ENCODE assay signal across 2 cellular contexts in genomic region chr6:22010102-22010501, GRCh38.
TF ChIP-seq lines count a peak whose summit lies in the region.

No MANE protein-coding gene starts in this region.

TF ChIP-seq in IMR-90, 13 proteins besides CTCF, POLR2A, EP300 and RAD21:
- no peak for TF ChIP-seq MAZ (IDR thresholded peaks at IDR 0.05; ENCODE audit: borderline replicate concordance, low read depth, low read length)
- TF ChIP-seq CEBPB (IDR thresholded peaks at IDR 0.05; ENCODE audit: low read depth, low read length): no peak
- TF ChIP-seq, protein P1, sequence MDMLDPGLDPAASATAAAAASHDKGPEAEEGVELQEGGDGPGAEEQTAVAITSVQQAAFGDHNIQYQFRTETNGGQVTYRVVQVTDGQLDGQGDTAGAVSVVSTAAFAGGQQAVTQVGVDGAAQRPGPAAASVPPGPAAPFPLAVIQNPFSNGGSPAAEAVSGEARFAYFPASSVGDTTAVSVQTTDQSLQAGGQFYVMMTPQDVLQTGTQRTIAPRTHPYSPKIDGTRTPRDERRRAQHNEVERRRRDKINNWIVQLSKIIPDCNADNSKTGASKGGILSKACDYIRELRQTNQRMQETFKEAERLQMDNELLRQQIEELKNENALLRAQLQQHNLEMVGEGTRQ (IDR thresholded peaks at IDR 0.05; ENCODE audit: low read depth, low read length): no peak
- no peak for TF ChIP-seq MXI1 (IDR thresholded peaks at IDR 0.05; ENCODE audit: borderline replicate concordance, low read depth, low read length)
- no peak for TF ChIP-seq SMC3 (IDR thresholded peaks at IDR 0.05; ENCODE audit: low read depth, low read length)
- no peak for TF ChIP-seq MAFK (IDR thresholded peaks at IDR 0.05; ENCODE audit: low read depth, low read length)
- TF ChIP-seq NFE2L2 (IDR thresholded peaks at IDR 0.05; ENCODE audit: low read depth, low read length): no peak
- no peak for TF ChIP-seq BHLHE40 (IDR thresholded peaks at IDR 0.05; ENCODE audit: low read depth, low read length)

TF ChIP-seq in H1, 55 proteins besides CTCF, POLR2A, EP300 and RAD21:
- no peak for TF ChIP-seq SIRT6 (IDR thresholded peaks at IDR 0.05; ENCODE audit: low read length)
- no peak for TF ChIP-seq FOSL1 (IDR thresholded peaks at IDR 0.05; ENCODE audit: insufficient read depth, low read depth, low read length)
- TF ChIP-seq SIN3A (conservative IDR thresholded peaks at IDR 0.05 in 1 of 2, IDR thresholded peaks at IDR 0.05 in 1 of 2; ENCODE audit: low read depth in 1 of 2, low read length in 2 of 2): no peak
- TF ChIP-seq, protein P2, sequence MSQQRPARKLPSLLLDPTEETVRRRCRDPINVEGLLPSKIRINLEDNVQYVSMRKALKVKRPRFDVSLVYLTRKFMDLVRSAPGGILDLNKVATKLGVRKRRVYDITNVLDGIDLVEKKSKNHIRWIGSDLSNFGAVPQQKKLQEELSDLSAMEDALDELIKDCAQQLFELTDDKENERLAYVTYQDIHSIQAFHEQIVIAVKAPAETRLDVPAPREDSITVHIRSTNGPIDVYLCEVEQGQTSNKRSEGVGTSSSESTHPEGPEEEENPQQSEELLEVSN (IDR thresholded peaks at IDR 0.05): no peak
- TF ChIP-seq ATF3 (IDR thresholded peaks at IDR 0.05; ENCODE audit: insufficient read depth, low read depth, low read length): no peak
- TF ChIP-seq NRF1 (IDR thresholded peaks at IDR 0.05; ENCODE audit: low read depth, low read length): no peak
- no peak for TF ChIP-seq CBX5 (IDR thresholded peaks at IDR 0.05; ENCODE audit: low read depth, low read length)
- TF ChIP-seq BRCA1 (IDR thresholded peaks at IDR 0.05; ENCODE audit: low read depth, low read length): no peak
- no peak for TF ChIP-seq PHF8 (conservative IDR thresholded peaks at IDR 0.05; ENCODE audit: low read depth, low read length)
TF ChIP-seq in H1: peak in this region for 0.
